27 cellular contexts compared by ENCODE assay signal in the genomic region with DNA sequence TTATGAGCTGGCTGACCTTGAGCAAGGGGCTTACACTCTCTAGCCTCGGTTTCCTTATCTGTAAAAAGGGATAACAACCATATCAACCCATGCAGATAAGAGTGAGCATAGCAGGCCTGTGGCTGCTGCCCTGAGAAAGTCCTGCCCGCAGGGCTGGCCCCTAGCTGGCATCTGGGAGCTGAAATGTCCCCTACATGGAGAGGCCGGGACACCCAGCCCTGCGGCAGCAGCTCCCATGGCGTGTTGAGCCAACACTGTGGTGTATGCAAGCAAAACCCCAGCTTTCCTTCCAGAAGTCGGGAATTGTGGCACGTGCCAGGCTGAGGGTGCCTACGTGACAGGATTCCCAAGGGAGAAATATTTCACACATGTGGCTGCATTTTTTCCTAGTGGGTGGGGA.
"Had no signal": no experiment of that assay in that cellular context is flagged by ENCODE, and none has a peak within 500 bp of the region (broad histone marks: within the 10 kb centered on the region; RNA-seq: fewer than 3 reads in every experiment).

No MANE protein-coding gene starts in this region.

- H3K9me3 ChIP-seq: neutrophil, prostate gland, right lobe of liver, thoracic aorta, thyroid gland, upper lobe of left lung, vagina had no signal

- H3K4me1 ChIP-seq: parathyroid adenoma, prostate gland, right lobe of liver, vagina had no signal

- H3K27me3 ChIP-seq: ovary, right lobe of liver, thyroid gland, upper lobe of left lung, vagina had no signal

- ATAC-seq: naive thymus-derived CD8-positive, alpha-beta T cell; natural killer cell treated with Interleukin-12 subunit alpha and Interleukin-12 subunit beta and Interleukin-15 and Interleukin-18, amount 100 ng/mL, for 72 hours; right cardiac atrium; stimulated activated effector memory CD8-positive, alpha-beta T cell treated with anti-CD3 and anti-CD28 coated beads, Interleukin-12 subunit alpha, Interleukin-12 subunit beta, amount 100 ng/mL, for 72 hours; stimulated activated naive B cell treated with anti-CD40 and anti-IgM and Interleukin-4, amounts not matched to agents 10 μg/mL and 1 μg/mL and 100 μg/mL, for 72 hours had no signal

- H3K36me3 ChIP-seq: neutrophil, ovary, prostate gland, right lobe of liver, thoracic aorta, thyroid gland, tibial nerve, upper lobe of left lung, vagina had no signal

- H3K4me3 ChIP-seq: ovary, prostate gland, right lobe of liver, stomach, thoracic aorta, thyroid gland, tibial nerve, upper lobe of left lung, vagina had no signal

- H3K27ac ChIP-seq: neutrophil, ovary, parathyroid adenoma, prostate gland, right lobe of liver, stomach, thoracic aorta, thyroid gland, tibial nerve, upper lobe of left lung, vagina had no signal

- DNase-seq: naive B cell; nephron progenitor cell; nucleus accumbens; ovary; retina; right cardiac atrium; small intestine; stimulated activated CD4-positive, alpha-beta T cell treated with anti-CD3 and anti-CD28 coated beads, Interleukin-12 subunit alpha, Interleukin-12 subunit beta, amount 100 ng/mL, for 4 hours; stimulated activated CD4-positive, alpha-beta T cell treated with anti-CD3 and anti-CD28 coated beads, Interleukin-1b, Interleukin-23, amount 100 ng/mL, for 48 hours; stimulated activated CD4-positive, alpha-beta T cell treated with anti-CD3 and anti-CD28 coated beads, Interleukin-4, amount 100 ng/mL, for 1 hour; stimulated activated CD4-positive, alpha-beta T cell treated with anti-CD3 and anti-CD28 coated beads, Interleukin-4, amount 100 ng/mL, for 4 hours; stimulated activated naive B cell treated with anti-CD40 and anti-IgM and Interleukin-4, amounts not matched to agents 10 μg/mL and 1 μg/mL and 100 μg/mL, for 72 hours; stimulated activated naive CD4-positive, alpha-beta T cell treated with Interleukin-2 at 50 U/mL for 16 hours; stomach; thyroid gland; trophoblast cell; upper lobe of left lung had no signal
